8 cellular contexts compared by ENCODE assay signal in genomic region chr6:37051138-37052026, GRCh38. TPM values are rescaled to one million over a fixed set of nuclear protein-coding genes. Genes with fewer than 3 reads are reported as not detected.
DNase-seq lines count a peak whose midpoint lies in the region; ATAC-seq and TF ChIP-seq lines count a peak whose summit lies in the region.

No MANE protein-coding gene starts in this region.

- H2AK5ac ChIP-seq in neuronal stem cell (ENCODE audit: low read depth, low read length) = peak overlapping the region; percentile 42

- no peaks in the 10 kb centered on the region for H3K79me1 ChIP-seq in neuronal stem cell (ENCODE audit: low read depth, low read length)

- DNase-seq in LoVo (ENCODE audit: low spot score) (peak; percentile 78), RWPE1 (ENCODE audit: low spot score) (peak; percentile 70), fibroblast of pulmonary artery (ENCODE audit: low read depth) (peak; percentile 79), neuronal stem cell (ENCODE audit: low spot score) (peak; percentile 75)
- DNase-seq in activated T-helper 1 cell treated with anti-CD3 and anti-CD28 coated beads, Interleukin-2, amount 50 U/mL, for 16 hours (ENCODE audit: low read depth in 1 of 2, low spot score in 1 of 2) = peak; percentile 80
- peak; percentile 85 to 93 for DNase-seq in stimulated activated naive CD8-positive, alpha-beta T cell treated with anti-CD3 and anti-CD28 coated beads, Interleukin-15, amount 100 ng/mL, for 72 hours

- H4K91ac ChIP-seq in neuronal stem cell (ENCODE audit: low read depth, low read length, poor library complexity) = no peak overlapping the region

- H3K4me3 Mint-ChIP-seq in stimulated activated naive CD8-positive, alpha-beta T cell treated with anti-CD3 and anti-CD28 coated beads, Interleukin-15, amount 100 ng/mL, for 72 hours = peak overlapping the region; percentile 93 to 96

- no CpG with 5 or more reads among the region's 25 CpGs for WGBS in neuronal stem cell (ENCODE audit: extremely low coverage in 2 of 2, insufficient read length in 2 of 2, insufficient replicate concordance in 1 of 2), 2 donors

- H3K4ac ChIP-seq in neuronal stem cell (ENCODE audit: low read length) = no peak overlapping the region

- H3K27ac Mint-ChIP-seq in stimulated activated naive CD8-positive, alpha-beta T cell treated with anti-CD3 and anti-CD28 coated beads, Interleukin-15, amount 100 ng/mL, for 72 hours = peak overlapping the region; percentile 97 to 99

- POLR2A ChIA-PET in RWPE1 (lab: Yijun Ruan, JAX; ENCODE audit: low non-redundant PET) = no interaction called here

- H3K9ac ChIP-seq in neuronal stem cell (ENCODE audit: low read depth, low read length, poor library complexity) = no peak overlapping the region

- H3K27ac ChIP-seq in RWPE1 = no peak overlapping the region
- H3K27ac ChIP-seq in neuronal stem cell (replicated peaks; ENCODE audit: low read length) = no peak overlapping the region

- H3K4me1 Mint-ChIP-seq in stimulated activated naive CD8-positive, alpha-beta T cell treated with anti-CD3 and anti-CD28 coated beads, Interleukin-15, amount 100 ng/mL, for 72 hours = peaks cover 68% of the 10 kb centered on the region

- no peak overlapping the region for H3K4me2 ChIP-seq in neuronal stem cell (ENCODE audit: insufficient read depth, low read length, poor library complexity, severe bottlenecking)

- CTCF ChIA-PET in RWPE1 (lab: Yijun Ruan, JAX) = interaction anchor here (0.6 to 5.5 kb wide), 28 partner anchors 9 to 385 kb away, joined by 3 to 64 read pairs (median 4); partner anchors contain the start of genes C6orf89, MTCH1 and PIM1

- H3K23ac ChIP-seq in neuronal stem cell (ENCODE audit: low read depth, low read length, poor library complexity) = peak overlapping the region; percentile 6

- H4K8ac ChIP-seq in neuronal stem cell (ENCODE audit: low read depth, low read length) = no peak overlapping the region

- H3K36me3 ChIP-seq in neuronal stem cell (replicated peaks in 1 of 2; ENCODE audit: control insufficient read depth in 2 of 2, insufficient read depth in 2 of 2, low read length in 2 of 2) = no peaks in the 10 kb centered on the region

- H3K9me3 ChIP-seq in neuronal stem cell (replicated peaks in 1 of 2; ENCODE audit: control insufficient read depth in 2 of 2, insufficient read depth in 1 of 2, low read depth in 1 of 2, low read length in 2 of 2) = no peaks in the 10 kb centered on the region

- no peaks in the 10 kb centered on the region for H3K27me3 ChIP-seq in neuronal stem cell (ENCODE audit: control insufficient read depth in 3 of 3, insufficient read depth in 3 of 3, low read depth in 1 of 3, low read length in 3 of 3)

- no peaks in the 10 kb centered on the region for H3K27me3 Mint-ChIP-seq in stimulated activated naive CD8-positive, alpha-beta T cell treated with anti-CD3 and anti-CD28 coated beads, Interleukin-15, amount 100 ng/mL, for 72 hours

- H3K4me1 ChIP-seq in neuronal stem cell (ENCODE audit: control insufficient read depth in 2 of 2, insufficient read depth in 1 of 2, low read depth in 1 of 2, low read length in 2 of 2) = peaks cover 12 to 14% of the 10 kb centered on the region in 2 donors

- peaks cover 0 to 4% of the 10 kb centered on the region in 2 donors for H3K9me3 Mint-ChIP-seq in stimulated activated naive CD8-positive, alpha-beta T cell treated with anti-CD3 and anti-CD28 coated beads, Interleukin-15, amount 100 ng/mL, for 72 hours

- no peak overlapping the region for H2BK5ac ChIP-seq in neuronal stem cell (ENCODE audit: low read length)

- TF ChIP-seq CTCF in GM12872 (IDR thresholded peaks at IDR 0.05; ENCODE audit: insufficient read depth, low read depth, low read length) (peak; percentile 91), RWPE1 (conservative IDR thresholded peaks at IDR 0.05; ENCODE audit: low read depth) (peak; percentile 87), fibroblast of pulmonary artery (IDR thresholded peaks at IDR 0.05; ENCODE audit: low read length, missing control alignments) (peak; percentile 84)

- no peak overlapping the region for H3K4me3 ChIP-seq in fibroblast of pulmonary artery (replicated peaks; ENCODE audit: low read depth, low read length)
- peak overlapping the region in 1 of 2 donors; percentile 18 for H3K4me3 ChIP-seq in neuronal stem cell (ENCODE audit: low read length in 2 of 2)

- H3K18ac ChIP-seq in neuronal stem cell (ENCODE audit: low read length) = peak overlapping the region; percentile 20

- H3K14ac ChIP-seq in neuronal stem cell (ENCODE audit: low read length) = peak overlapping the region; percentile 14

- H2BK12ac ChIP-seq in neuronal stem cell (ENCODE audit: low read length) = peak overlapping the region; percentile 67

- peak; percentile 62 for ATAC-seq in stimulated activated naive CD8-positive, alpha-beta T cell treated with anti-CD3 and anti-CD28 coated beads, Interleukin-15, amount 100 ng/mL, for 72 hours
- no peak for ATAC-seq in GM21381 (IDR thresholded peaks at IDR 0.05; ENCODE audit: unreplicated experiment)

- no peak overlapping the region for H2AFZ ChIP-seq in neuronal stem cell (ENCODE audit: low read length)

- H2BK120ac ChIP-seq in neuronal stem cell (ENCODE audit: low read depth, low read length) = no peak overlapping the region

- H2BK15ac ChIP-seq in neuronal stem cell (ENCODE audit: low read length) = peak overlapping the region; percentile 16

RNA-seq across cellular contexts. Expression of gene FGD2, which starts 45.9 kb away (rescaled TPM):
- 0.04 TPM for polyA plus RNA-seq in neuronal stem cell (2013, experiment 1 of 2)
- polyA plus RNA-seq in neuronal stem cell (2013, experiment 2 of 2) = 0.03 TPM
